Comparison of ENCODE assay signal across 27 cellular contexts in genomic region chr3:44098666-44099065, GRCh38.
"Had no signal": no experiment of that assay in that cellular context is flagged by ENCODE, and none has a peak within 500 bp of the region (broad histone marks: within the 10 kb centered on the region; RNA-seq: fewer than 3 reads in every experiment).

No MANE protein-coding gene starts in this region.

- H3K4me3 Mint-ChIP-seq: activated B cell treated with CpG ODN at 0.5 μM for 24 hours; activated CD8-positive, alpha-beta memory T cell treated with anti-CD3 and anti-CD28 coated beads, Interleukin-2, amount 10 ng/mL, durations not matched to agents 7 days and 5 days; activated CD8-positive, alpha-beta T cell treated with anti-CD3 and anti-CD28 coated beads, Interleukin-2, amount 10 ng/mL, durations not matched to agents 7 days and 5 days; activated naive CD4-positive, alpha-beta T cell treated with anti-CD3 and anti-CD28 coated beads, Interleukin-2, amount 50 U/mL, for 24 hours; activated naive CD8-positive, alpha-beta T cell treated with anti-CD3 and anti-CD28 coated beads, Interleukin-2, amount 50 U/mL, for 24 hours; dendritic cell treated with granulocyte-macrophage colony-stimulating factor and Interleukin-4, amounts not matched to agents 40 ng/mL and 50 ng/mL, for 4 days; immature natural killer cell; memory B cell; naive thymus-derived CD8-positive, alpha-beta T cell; stimulated activated memory B cell treated with anti-CD40 and anti-IgM and Interleukin-4, amounts not matched to agents 10 μg/mL and 1 μg/mL and 100 μg/mL, for 72 hours; stimulated activated naive CD8-positive, alpha-beta T cell treated with anti-CD3 and anti-CD28 coated beads, Interleukin-15, amount 100 ng/mL, for 72 hours had no signal

- H3K4me1 Mint-ChIP-seq: activated B cell treated with CpG ODN at 0.5 μM for 24 hours; activated CD8-positive, alpha-beta memory T cell treated with anti-CD3 and anti-CD28 coated beads, Interleukin-2, amount 10 ng/mL, durations not matched to agents 7 days and 5 days; activated naive CD4-positive, alpha-beta T cell treated with anti-CD3 and anti-CD28 coated beads, Interleukin-2, amount 50 U/mL, for 24 hours; activated naive CD8-positive, alpha-beta T cell treated with anti-CD3 and anti-CD28 coated beads, Interleukin-2, amount 50 U/mL, for 24 hours; immature natural killer cell; memory B cell; naive thymus-derived CD8-positive, alpha-beta T cell; stimulated activated memory B cell treated with anti-CD40 and anti-IgM and Interleukin-4, amounts not matched to agents 10 μg/mL and 1 μg/mL and 100 μg/mL, for 72 hours had no signal

- H3K9me3 ChIP-seq: breast epithelium, suprapubic skin, tibial artery, upper lobe of right lung had no signal

- H3K27ac ChIP-seq: breast epithelium, epithelial cell of prostate, suprapubic skin, tibial artery, upper lobe of right lung had no signal

- H3K27me3 Mint-ChIP-seq: stimulated activated memory B cell treated with anti-CD40 and anti-IgM and Interleukin-4, amounts not matched to agents 10 μg/mL and 1 μg/mL and 100 μg/mL, for 72 hours had no signal

- ATAC-seq: activated CD8-positive, alpha-beta memory T cell treated with anti-CD3 and anti-CD28 coated beads, Interleukin-2, amount 10 ng/mL, durations not matched to agents 7 days and 5 days; activated CD8-positive, alpha-beta T cell treated with anti-CD3 and anti-CD28 coated beads, Interleukin-2, amount 10 ng/mL, durations not matched to agents 7 days and 5 days; activated naive CD8-positive, alpha-beta T cell treated with anti-CD3 and anti-CD28 coated beads, Interleukin-2, amount 50 U/mL, for 24 hours; naive thymus-derived CD8-positive, alpha-beta T cell; sciatic nerve; stimulated activated memory B cell treated with anti-CD40 and anti-IgM and Interleukin-4, amounts not matched to agents 10 μg/mL and 1 μg/mL and 100 μg/mL, for 72 hours; stimulated activated naive CD8-positive, alpha-beta T cell treated with anti-CD3 and anti-CD28 coated beads, Interleukin-15, amount 100 ng/mL, for 72 hours; upper lobe of right lung had no signal

- H3K27ac Mint-ChIP-seq: activated B cell treated with CpG ODN at 0.5 μM for 24 hours; activated CD8-positive, alpha-beta memory T cell treated with anti-CD3 and anti-CD28 coated beads, Interleukin-2, amount 10 ng/mL, durations not matched to agents 7 days and 5 days; activated CD8-positive, alpha-beta T cell treated with anti-CD3 and anti-CD28 coated beads, Interleukin-2, amount 10 ng/mL, durations not matched to agents 7 days and 5 days; activated naive CD4-positive, alpha-beta T cell treated with anti-CD3 and anti-CD28 coated beads, Interleukin-2, amount 50 U/mL, for 24 hours; activated naive CD8-positive, alpha-beta T cell treated with anti-CD3 and anti-CD28 coated beads, Interleukin-2, amount 50 U/mL, for 24 hours; activated T-helper 2 cell treated with anti-CD3 and anti-CD28 coated beads, Interferon-gamma antibody, Interleukin-2, Interleukin-4, amounts not matched to agents 10 μg/mL and 5 μg/mL and 100 μg/mL, durations not matched to agents 14 hours and 24 hours and 36 hours; dendritic cell treated with granulocyte-macrophage colony-stimulating factor and Interleukin-4, amounts not matched to agents 40 ng/mL and 50 ng/mL, for 4 days; immature natural killer cell; memory B cell; naive thymus-derived CD8-positive, alpha-beta T cell; stimulated activated memory B cell treated with anti-CD40 and anti-IgM and Interleukin-4, amounts not matched to agents 10 μg/mL and 1 μg/mL and 100 μg/mL, for 72 hours; stimulated activated naive CD8-positive, alpha-beta T cell treated with anti-CD3 and anti-CD28 coated beads, Interleukin-15, amount 100 ng/mL, for 72 hours had no signal

- DNase-seq: activated B cell treated with CpG ODN at 0.5 μM for 24 hours; activated CD4-positive, alpha-beta T cell treated with anti-CD3 and anti-CD28 coated beads, Interleukin-2, amount 50 U/mL, for 1 hour; activated CD8-positive, alpha-beta memory T cell treated with anti-CD3 and anti-CD28 coated beads, Interleukin-2, amount 10 ng/mL, durations not matched to agents 7 days and 5 days; activated CD8-positive, alpha-beta T cell treated with anti-CD3 and anti-CD28 coated beads, Interleukin-2, amount 10 ng/mL, durations not matched to agents 7 days and 5 days; activated naive CD8-positive, alpha-beta T cell treated with anti-CD3 and anti-CD28 coated beads, Interleukin-2, amount 50 U/mL, for 24 hours; activated T-cell treated with anti-CD3 and anti-CD28 coated beads, Interleukin-2, amount 50 U/mL, for 48 hours; central memory CD4-positive, alpha-beta T cell; effector CD4-positive, alpha-beta T cell; glutamatergic neuron; immature natural killer cell; naive thymus-derived CD8-positive, alpha-beta T cell; small intestine; stimulated activated CD4-positive, alpha-beta T cell treated with anti-CD3 and anti-CD28 coated beads, Interleukin-4, amount 100 ng/mL, for 4 hours; stimulated activated CD8-positive, alpha-beta memory T cell treated with anti-CD3 and anti-CD28 coated beads, Interleukin-4, amount 100 ng/mL, for 48 hours; stimulated activated naive CD8-positive, alpha-beta T cell treated with anti-CD3 and anti-CD28 coated beads, Interleukin-15, amount 100 ng/mL, for 72 hours; T-helper 2 cell; tibial artery; upper lobe of right lung had no signal

- H3K36me3 ChIP-seq: breast epithelium, suprapubic skin, tibial artery, upper lobe of right lung had no signal

- H3K36me3 Mint-ChIP-seq: activated CD8-positive, alpha-beta memory T cell treated with anti-CD3 and anti-CD28 coated beads, Interleukin-2, amount 10 ng/mL, durations not matched to agents 7 days and 5 days; activated naive CD4-positive, alpha-beta T cell treated with anti-CD3 and anti-CD28 coated beads, Interleukin-2, amount 50 U/mL, for 24 hours; immature natural killer cell; memory B cell; naive thymus-derived CD8-positive, alpha-beta T cell; stimulated activated memory B cell treated with anti-CD40 and anti-IgM and Interleukin-4, amounts not matched to agents 10 μg/mL and 1 μg/mL and 100 μg/mL, for 72 hours had no signal

- H3K4me3 ChIP-seq: breast epithelium, suprapubic skin, tibial artery, upper lobe of right lung had no signal

- H3K9me3 Mint-ChIP-seq: activated naive CD4-positive, alpha-beta T cell treated with anti-CD3 and anti-CD28 coated beads, Interleukin-2, amount 50 U/mL, for 24 hours; activated T-helper 2 cell treated with anti-CD3 and anti-CD28 coated beads, Interferon-gamma antibody, Interleukin-2, Interleukin-4, amounts not matched to agents 10 μg/mL and 5 μg/mL and 100 μg/mL, durations not matched to agents 14 hours and 24 hours and 36 hours; dendritic cell treated with granulocyte-macrophage colony-stimulating factor and Interleukin-4, amounts not matched to agents 40 ng/mL and 50 ng/mL, for 4 days; immature natural killer cell; memory B cell; naive thymus-derived CD8-positive, alpha-beta T cell; stimulated activated memory B cell treated with anti-CD40 and anti-IgM and Interleukin-4, amounts not matched to agents 10 μg/mL and 1 μg/mL and 100 μg/mL, for 72 hours; stimulated activated naive CD8-positive, alpha-beta T cell treated with anti-CD3 and anti-CD28 coated beads, Interleukin-15, amount 100 ng/mL, for 72 hours had no signal

- H3K4me1 ChIP-seq: breast epithelium, suprapubic skin, tibial artery, upper lobe of right lung had no signal
